In genomic region chr6:35327349-35328027, GRCh38 we compare ENCODE assay signal across 8 cellular contexts. TPM values are rescaled to one million over a fixed set of nuclear protein-coding genes. Genes with fewer than 3 reads are reported as not detected.
DNase-seq lines count a peak whose midpoint lies in the region; ATAC-seq and TF ChIP-seq lines count a peak whose summit lies in the region.

No MANE protein-coding gene starts in this region.

- ATAC-seq in CD8-positive, alpha-beta T cell = peak; percentile 81
- ATAC-seq in GM18505 (IDR thresholded peaks at IDR 0.05; ENCODE audit: unreplicated experiment) = no peak

- H3K9me3 Mint-ChIP-seq in CD8-positive, alpha-beta T cell = no peaks in the 10 kb centered on the region
- H3K9me3 Mint-ChIP-seq in activated CD4-positive, alpha-beta T cell treated with anti-CD3 and anti-CD28 coated beads, Interleukin-2, amount 10 ng/mL, durations not matched to agents 7 days and 5 days = peaks cover 2% of the 10 kb centered on the region

- TF ChIP-seq POLR2A in GM18505 (IDR thresholded peaks at IDR 0.05; ENCODE audit: borderline replicate concordance, extremely low read depth, insufficient read depth, insufficient read length) = no peak

- no peak overlapping the region for H3K14ac ChIP-seq in mesenchymal stem cell (ENCODE audit: low read length in 2 of 2)

- H3K27me3 Mint-ChIP-seq in CD8-positive, alpha-beta T cell (ENCODE audit: low read depth) = no peaks in the 10 kb centered on the region
- no peaks in the 10 kb centered on the region for H3K27me3 Mint-ChIP-seq in activated CD4-positive, alpha-beta T cell treated with anti-CD3 and anti-CD28 coated beads, Interleukin-2, amount 10 ng/mL, durations not matched to agents 7 days and 5 days

- peaks cover 19% of the 10 kb centered on the region for H3K4me1 ChIP-seq in CD8-positive, alpha-beta T cell (ENCODE audit: insufficient read depth, low read length)
- peaks cover 2% of the 10 kb centered on the region for H3K4me1 ChIP-seq in mesenchymal stem cell (ENCODE audit: control insufficient read depth, insufficient read depth, low read depth, low read length)

- H3K27ac ChIP-seq in CD8-positive, alpha-beta T cell (ENCODE audit: low read depth, low read length) = no peak overlapping the region
- no peak overlapping the region for H3K27ac ChIP-seq in mesenchymal stem cell (ENCODE audit: low read length, poor library complexity, severe bottlenecking)

- intact Hi-C loops in CD8-positive, alpha-beta T cell (cut with DNase I, micrococcal nuclease) = loop anchor here (1.0 to 2.0 kb wide), 6 partner anchors 15 to 141 kb away; partner anchors contain the start of genes DEF6 (in 2 of the 2), PPARD (in 1 of the 2) and RPL10A (in 1 of the 2)

- peaks cover 21% of the 10 kb centered on the region for H3K4me1 Mint-ChIP-seq in CD8-positive, alpha-beta T cell (ENCODE audit: low read depth)
- H3K4me1 Mint-ChIP-seq in activated CD4-positive, alpha-beta T cell treated with anti-CD3 and anti-CD28 coated beads, Interleukin-2, amount 10 ng/mL, durations not matched to agents 7 days and 5 days = peaks cover 28% of the 10 kb centered on the region

- no peak overlapping the region for H2BK5ac ChIP-seq in mesenchymal stem cell (ENCODE audit: low read depth, low read length, poor library complexity, severe bottlenecking)

- 9% methylated on average over 6 of the region's 7 CpGs for WGBS in mesenchymal stem cell

- H3K27ac Mint-ChIP-seq in CD8-positive, alpha-beta T cell = peak overlapping the region; percentile 88
- H3K27ac Mint-ChIP-seq in activated CD4-positive, alpha-beta T cell treated with anti-CD3 and anti-CD28 coated beads, Interleukin-2, amount 10 ng/mL, durations not matched to agents 7 days and 5 days = peak overlapping the region; percentile 82

- H3K79me1 ChIP-seq in mesenchymal stem cell (replicated peaks; ENCODE audit: low read length, poor library complexity, severe bottlenecking) = no peaks in the 10 kb centered on the region

- H3K4me3 ChIP-seq in CD8-positive, alpha-beta T cell (ENCODE audit: low read depth, low read length) = no peak overlapping the region
- no peak overlapping the region for H3K4me3 ChIP-seq in mesenchymal stem cell (ENCODE audit: insufficient read depth in 1 of 2, low read depth in 1 of 2, low read length in 2 of 2)

- POLR2A ChIA-PET in CD8-positive, alpha-beta T cell (lab: Charles Lee) = interaction anchor here (0.8 to 3.7 kb wide), 7 partner anchors 15 to 92 kb away, joined by 3 to 16 read pairs (median 4); no protein-coding TSS in a partner anchor
- POLR2A ChIA-PET in activated CD4-positive, alpha-beta T cell treated with anti-CD3 and anti-CD28 coated beads, Interleukin-2, amount 10 ng/mL, durations not matched to agents 7 days and 5 days (lab: Charles Lee) = no interaction called here

- peaks cover 33% of the 10 kb centered on the region for H3K36me3 Mint-ChIP-seq in CD8-positive, alpha-beta T cell
- peaks cover 36% of the 10 kb centered on the region for H3K36me3 Mint-ChIP-seq in activated CD4-positive, alpha-beta T cell treated with anti-CD3 and anti-CD28 coated beads, Interleukin-2, amount 10 ng/mL, durations not matched to agents 7 days and 5 days (ENCODE audit: low read depth)

- H3K36me3 ChIP-seq in CD8-positive, alpha-beta T cell (ENCODE audit: insufficient read depth, low read length) = peaks cover 20% of the 10 kb centered on the region
- no peaks in the 10 kb centered on the region for H3K36me3 ChIP-seq in mesenchymal stem cell (ENCODE audit: control insufficient read depth in 1 of 2, insufficient read depth in 2 of 2, low read depth in 1 of 2, low read length in 2 of 2)

- H4K91ac ChIP-seq in mesenchymal stem cell (ENCODE audit: low read length) = no peak overlapping the region

- H3K4ac ChIP-seq in mesenchymal stem cell (ENCODE audit: low read depth in 1 of 2, low read length in 2 of 2) = no peak overlapping the region

- H3K27me3 ChIP-seq in CD8-positive, alpha-beta T cell (ENCODE audit: insufficient read depth, low read length) = no peaks in the 10 kb centered on the region
- H3K27me3 ChIP-seq in mesenchymal stem cell (ENCODE audit: control insufficient read depth in 1 of 2, insufficient read depth in 1 of 2, low read length in 2 of 2) = peaks cover 0 to 12% of the 10 kb centered on the region in 2 experiments

- peak overlapping the region; percentile 19 for H4K8ac ChIP-seq in mesenchymal stem cell (ENCODE audit: low read length)

- H3K9ac ChIP-seq in mesenchymal stem cell (ENCODE audit: low read length) = no peak overlapping the region

- no peak overlapping the region for H2BK120ac ChIP-seq in mesenchymal stem cell (ENCODE audit: low read depth, low read length)

- peak; percentile 68 for TF ChIP-seq CTCF in CD8-positive, alpha-beta T cell (IDR thresholded peaks at IDR 0.05)

- H3K23ac ChIP-seq in mesenchymal stem cell (ENCODE audit: low read length in 2 of 2) = no peak overlapping the region

- no peak overlapping the region for H2BK12ac ChIP-seq in mesenchymal stem cell (ENCODE audit: low read length in 2 of 2)

- H2AFZ ChIP-seq in mesenchymal stem cell (ENCODE audit: low read depth, low read length) = no peak overlapping the region

- H2AK5ac ChIP-seq in mesenchymal stem cell (ENCODE audit: low read length, severe bottlenecking) = no peak overlapping the region

- no peaks in the 10 kb centered on the region for H3K9me3 ChIP-seq in CD8-positive, alpha-beta T cell (ENCODE audit: low read length)
- H3K9me3 ChIP-seq in mesenchymal stem cell (ENCODE audit: control insufficient read depth, low read length) = no peaks in the 10 kb centered on the region

- no peak overlapping the region for H3K4me2 ChIP-seq in mesenchymal stem cell (ENCODE audit: low read length, poor library complexity, severe bottlenecking)

- CTCF ChIA-PET in CD8-positive, alpha-beta T cell (lab: Charles Lee) = interaction anchor here (0.6 to 21.4 kb wide), 35 partner anchors 8 to 899 kb away, joined by 3 to 545 read pairs (median 4); partner anchors contain the start of genes DEF6, FANCE, PPARD and RPL10A
- CTCF ChIA-PET in activated CD4-positive, alpha-beta T cell treated with anti-CD3 and anti-CD28 coated beads, Interleukin-2, amount 10 ng/mL, durations not matched to agents 7 days and 5 days (lab: Charles Lee) = interaction anchor here (0.8 to 3.0 kb wide), 19 partner anchors 9 to 170 kb away, joined by 3 to 25 read pairs (median 4); partner anchors contain the start of gene DEF6

- H3K18ac ChIP-seq in mesenchymal stem cell (ENCODE audit: low read depth in 1 of 2, low read length in 2 of 2) = no peak overlapping the region

- H3K4me3 Mint-ChIP-seq in CD8-positive, alpha-beta T cell = peak overlapping the region; percentile 42
- H3K4me3 Mint-ChIP-seq in activated CD4-positive, alpha-beta T cell treated with anti-CD3 and anti-CD28 coated beads, Interleukin-2, amount 10 ng/mL, durations not matched to agents 7 days and 5 days = no peak overlapping the region

- peak; percentile 61 to 86 (median 81) for DNase-seq in CD8-positive, alpha-beta T cell
- DNase-seq in H4 (ENCODE audit: low spot score) (peak; percentile 37), NCI-H2227 treated with DMSO at 0.1 percent for 48 hours (lab: John Stamatoyannopoulos, UW) (peak; percentile 23), dermis blood vessel endothelial cell (peak; percentile 69), mesenchymal stem cell (peak; percentile 62)
- DNase-seq in activated CD4-positive, alpha-beta T cell treated with anti-CD3 and anti-CD28 coated beads, Interleukin-2, amount 10 ng/mL, durations not matched to agents 7 days and 5 days = peak; percentile 83
- peak; percentile 80 for DNase-seq in stimulated activated CD8-positive, alpha-beta memory T cell treated with anti-CD3 and anti-CD28 coated beads, Interleukin-4, amount 100 ng/mL, for 48 hours

- H2BK15ac ChIP-seq in mesenchymal stem cell (ENCODE audit: low read depth, poor library complexity, severe bottlenecking) = no peak overlapping the region

RNA-seq across cellular contexts. Expression of gene PPARD, which starts 14.9 kb away (rescaled TPM):
- 10 to 100 TPM; 20.0 to 21.5 TPM for total RNA-seq in CD8-positive, alpha-beta T cell
- total RNA-seq in H4 (2014; rRNA removed; shearing (Covaris generic)) = 2.7 and 3.2 TPM in 2 replicates
- total RNA-seq in activated CD4-positive, alpha-beta T cell treated with anti-CD3 and anti-CD28 coated beads, Interleukin-2, amount 10 ng/mL, durations not matched to agents 7 days and 5 days = 10 to 100 TPM; 24.4 to 25.8 TPM
- 9.7 and 18.1 TPM in 2 replicates for total RNA-seq in dermis blood vessel endothelial cell
- 25.3 TPM for polyA plus RNA-seq in mesenchymal stem cell (2013, experiment 1 of 2)
- polyA plus RNA-seq in mesenchymal stem cell (2013, experiment 2 of 2) = 24.6 TPM

RNA-seq across cellular contexts. Expression of gene DEF6, which starts 29.9 kb away (rescaled TPM):
- 100 to 1,000 TPM; 172 to 182 TPM for total RNA-seq in CD8-positive, alpha-beta T cell
- 0.16 and 0.43 TPM in 2 replicates for total RNA-seq in H4 (2014; rRNA removed; shearing (Covaris generic))
- total RNA-seq in activated CD4-positive, alpha-beta T cell treated with anti-CD3 and anti-CD28 coated beads, Interleukin-2, amount 10 ng/mL, durations not matched to agents 7 days and 5 days = 100 to 1,000 TPM; 186 to 219 TPM
- 0.88 and 1.0 TPM in 2 replicates for total RNA-seq in dermis blood vessel endothelial cell
- polyA plus RNA-seq in mesenchymal stem cell (2013, experiment 1 of 2) = 1.8 TPM
- 1.2 TPM for polyA plus RNA-seq in mesenchymal stem cell (2013, experiment 2 of 2)

Comparison
In these comparisons a context has a peak if more than half of its experiments do, and no peak if none do; other contexts are left out.
1. DNase-seq: peak in every context shown above with its lines; median percentile 83 in activated CD4-positive, alpha-beta T cell treated with anti-CD3 and anti-CD28 coated beads, Interleukin-2, amount 10 ng/mL, durations not matched to agents 7 days and 5 days; 81 in CD8-positive, alpha-beta T cell; 80 in stimulated activated CD8-positive, alpha-beta memory T cell treated with anti-CD3 and anti-CD28 coated beads, Interleukin-4, amount 100 ng/mL, for 48 hours; 69 in dermis blood vessel endothelial cell; 62 in mesenchymal stem cell; 37 in H4; 23 in NCI-H2227 treated with DMSO at 0.1 percent for 48 hours.
2. RNA of gene DEF6, which starts 29.9 kb away (total RNA-seq): 186 to 219 TPM in activated CD4-positive, alpha-beta T cell treated with anti-CD3 and anti-CD28 coated beads, Interleukin-2, amount 10 ng/mL, durations not matched to agents 7 days and 5 days and 172 to 182 TPM in CD8-positive, alpha-beta T cell; 0.88 to 1.0 TPM in dermis blood vessel endothelial cell and 0.16 to 0.43 TPM in H4; every median in the first group is over 10 times any median in the second.